In genomic region chr14:61940669-61941420, GRCh38 we compare ENCODE assay signal across 21 cellular contexts.
DNase-seq lines count a peak whose midpoint lies in the region; ATAC-seq, FAIRE-seq and TF ChIP-seq lines count a peak whose summit lies in the region.
"Had no signal": no experiment of that assay in that cellular context is flagged by ENCODE, and none has a peak within 500 bp of the region (broad histone marks: within the 10 kb centered on the region; RNA-seq: fewer than 3 reads in every experiment).

No MANE protein-coding gene starts in this region.

- no peak; the same call in 1 of the 2 replicates for ATAC-seq in IMR-90 (ENCODE audit: low read depth)
- ATAC-seq in HG02973 (IDR thresholded peaks at IDR 0.05; ENCODE audit: unreplicated experiment), result no peak
- ATAC-seq: body of pancreas, heart left ventricle, natural killer cell, Right ventricle myocardium inferior had no signal

- no peak overlapping the region; the same call in 1 of the 2 replicates for H3K4ac ChIP-seq in IMR-90 (ENCODE audit: low read depth, low read length)

- TF ChIP-seq POLR2A in IMR-90 (IDR thresholded peaks at IDR 0.05; ENCODE audit: low read depth, low read length), result no peak

- H3K36me3 ChIP-seq in IMR-90 (ENCODE audit: control insufficient read depth, insufficient read depth, low read length), result no peaks in the 10 kb centered on the region
- H3K36me3 ChIP-seq in adipocyte (ENCODE audit: control insufficient read depth, insufficient read depth, low read length, severe bottlenecking), result no peaks in the 10 kb centered on the region
- H3K36me3 ChIP-seq: colonic mucosa, heart left ventricle, prostate gland, tibial nerve had no signal

- peaks cover 4% of the 10 kb centered on the region for H3K4me1 ChIP-seq in IMR-90 (ENCODE audit: control insufficient read depth, insufficient read depth, low read length)
- no peaks in the 10 kb centered on the region for H3K4me1 ChIP-seq in adipocyte (ENCODE audit: control insufficient read depth, insufficient read depth, low read length)
- H3K4me1 ChIP-seq: body of pancreas, colonic mucosa, heart left ventricle, prostate gland, tibial nerve had no signal

- H2AK9ac ChIP-seq in IMR-90 (replicated peaks; ENCODE audit: low read depth, low read length, poor library complexity), result no peak overlapping the region

- H4K5ac ChIP-seq in IMR-90 (ENCODE audit: low read depth, low read length), result peak overlapping the region; percentile 70

- WGBS in IMR-90 (ENCODE audit: extremely low coverage in 2 of 2, insufficient read length in 1 of 2), 2 experiments, result 100% methylated on average over 1 of the region's 7 CpGs; no CpG with 5 or more reads in 1 of the 2 experiments

- no peak for TF ChIP-seq RAD21 in IMR-90 (IDR thresholded peaks at IDR 0.05; ENCODE audit: low read length)

- peak overlapping the region; percentile 20; the same call in 1 of the 2 replicates for H2AK5ac ChIP-seq in IMR-90 (ENCODE audit: low read depth, low read length)

- H3K23ac ChIP-seq in IMR-90 (ENCODE audit: low read depth, low read length), result no peak overlapping the region; the same call in 1 of the 2 replicates

- H2BK15ac ChIP-seq in IMR-90 (ENCODE audit: low read depth, low read length), result peak overlapping the region; percentile 42; the same call in 1 of the 3 replicates

- peak overlapping the region; percentile 40; the same call in 1 of the 2 replicates for H2BK20ac ChIP-seq in IMR-90 (ENCODE audit: low read depth, low read length)

- no peak for DNase-seq in IMR-90
- peak; percentile 30 for DNase-seq in adipocyte (ENCODE audit: low read depth)
- peak; percentile 97 for DNase-seq in islet precursor cell
- DNase-seq in renal cortical epithelial cell (ENCODE audit: low read depth), result peak; percentile 79
- no peak for DNase-seq in GM19239 (ENCODE audit: insufficient read length, low spot score)
- DNase-seq in middle frontal gyrus (ENCODE audit: extremely low spot score, low spot score), result no peak
- DNase-seq in Kasumi-1 (lab: John Stamatoyannopoulos, UW), result no peak
- DNase-seq: activated CD4-positive, alpha-beta T cell treated with anti-CD3 and anti-CD28 coated beads for 1 hour; body of pancreas; colonic mucosa; GOT3; heart left ventricle; natural killer cell; NCI-H2081 treated with DMSO at 0.1 percent for 48 hours; NCI-H524 treated with DMSO at 0.1 percent for 48 hours; stimulated activated CD4-positive, alpha-beta T cell treated with anti-CD3 and anti-CD28 coated beads, Interleukin-4, amount 100 ng/mL, for 24 hours had no signal

- H3K4me2 ChIP-seq in IMR-90 (ENCODE audit: low read depth, low read length), result peak overlapping the region; percentile 10; the same call in 1 of the 2 replicates

- no peaks in the 10 kb centered on the region for H3K9me3 ChIP-seq in IMR-90 (ENCODE audit: control insufficient read depth, insufficient read depth, low read length)
- H3K9me3 ChIP-seq in adipocyte (ENCODE audit: control insufficient read depth, low read length), result no peaks in the 10 kb centered on the region
- H3K9me3 ChIP-seq: colonic mucosa, prostate gland had no signal

- H3K4me3 ChIP-seq in IMR-90 (ENCODE audit: insufficient read depth, low read depth, low read length), result no peak overlapping the region
- no peak overlapping the region for H3K4me3 ChIP-seq in adipocyte (ENCODE audit: low read length)
- H3K4me3 ChIP-seq: body of pancreas, colonic mucosa, heart left ventricle, prostate gland, tibial nerve had no signal

- no peak overlapping the region for H3K56ac ChIP-seq in IMR-90 (ENCODE audit: extremely low read depth, insufficient read depth, low read length)

- dilution Hi-C loops in IMR-90 (cut with HindIII; ENCODE audit: low sequenced_read_pairs, unreplicated experiment), result no loop called here

- CTCF ChIA-PET in IMR-90 (lab: Yijun Ruan, JAX), result interaction anchor here (1.0 kb wide), 2 partner anchors 13 to 177 kb away, joined by 3 to 4 read pairs; no protein-coding TSS in a partner anchor

- no peaks in the 10 kb centered on the region for H4K20me1 ChIP-seq in IMR-90 (ENCODE audit: insufficient read depth, low read length)

- H3K27ac ChIP-seq in IMR-90 (ENCODE audit: insufficient read depth, low read length), result no peak overlapping the region
- H3K27ac ChIP-seq: body of pancreas, colonic mucosa, heart left ventricle, prostate gland, tibial nerve had no signal

- peak overlapping the region; percentile 24 for H3K14ac ChIP-seq in IMR-90 (replicated peaks; ENCODE audit: low read depth, low read length)

- intact Hi-C loops in IMR-90 (cut with micrococcal nuclease), result no loop called here

- peak overlapping the region; percentile 54 for H2BK120ac ChIP-seq in IMR-90 (ENCODE audit: low read depth, low read length)

- H3K27me3 ChIP-seq in IMR-90 (ENCODE audit: control insufficient read depth, insufficient read depth, low read length) (no peaks in the 10 kb centered on the region), adipocyte (replicated peaks; ENCODE audit: control insufficient read depth, insufficient read depth, low read length) (peaks cover 14% of the 10 kb centered on the region)
- H3K27me3 ChIP-seq: body of pancreas, colonic mucosa, tibial nerve had no signal

- H3K79me1 ChIP-seq in IMR-90 (ENCODE audit: low read depth in 1 of 2, low read length in 2 of 2), result peaks cover 0 to 4% of the 10 kb centered on the region in 2 experiments; a peak in 1 of 4 replicates

- H4K91ac ChIP-seq in IMR-90 (ENCODE audit: insufficient read depth, low read depth, low read length), result no peak overlapping the region

- peak overlapping the region; percentile 16 to 61; a peak in 2 of 4 replicates for H4K8ac ChIP-seq in IMR-90 (ENCODE audit: low read depth in 2 of 2, low read length in 2 of 2)

- no peak for FAIRE-seq in GM19239 (lab: Jason Lieb, UNC)
- FAIRE-seq: GM12892 had no signal

- peak overlapping the region; percentile 74 for H3K18ac ChIP-seq in IMR-90 (ENCODE audit: low read depth, low read length)

- TF ChIP-seq CTCF in IMR-90 (conservative IDR thresholded peaks at IDR 0.05; ENCODE audit: low read depth, low read length), result no peak

- BruUV-seq in IMR-90 (replicated peaks; lab: Mats Ljungman, UMichigan), result no TSS peak

- no peak overlapping the region for H3K9ac ChIP-seq in IMR-90 (ENCODE audit: low read depth, low read length)
- no peak overlapping the region for H3K9ac ChIP-seq in adipocyte (ENCODE audit: low read length)

- no peak overlapping the region for H2BK5ac ChIP-seq in IMR-90 (ENCODE audit: low read depth, low read length, poor library complexity, severe bottlenecking)

- no peaks in the 10 kb centered on the region for H3K9me1 ChIP-seq in IMR-90 (ENCODE audit: insufficient read depth, low read length)

- in situ Hi-C loops in IMR-90 (cut with MboI; ENCODE audit: low sequenced_read_pairs), result no loop called here

- H2AFZ ChIP-seq in IMR-90 (replicated peaks; ENCODE audit: low read length, poor library complexity), result peak overlapping the region; percentile 6

- POLR2A ChIA-PET in IMR-90 (lab: Charles Lee; ENCODE audit: unreplicated experiment), result no interaction called here

TF ChIP-seq in IMR-90, 13 proteins besides CTCF, POLR2A, EP300 and RAD21:
- no peak for TF ChIP-seq BHLHE40 (IDR thresholded peaks at IDR 0.05; ENCODE audit: low read depth, low read length)
- no peak for TF ChIP-seq NFE2L2 (IDR thresholded peaks at IDR 0.05; ENCODE audit: low read depth, low read length)
- TF ChIP-seq CHD1 (IDR thresholded peaks at IDR 0.05; ENCODE audit: low read depth, low read length), result no peak
- TF ChIP-seq ELK1 (IDR thresholded peaks at IDR 0.05; ENCODE audit: borderline replicate concordance, low read depth, low read length), result no peak
- TF ChIP-seq USF2 (IDR thresholded peaks at IDR 0.05; ENCODE audit: low read depth, low read length), result no peak
- TF ChIP-seq SMC3 (IDR thresholded peaks at IDR 0.05; ENCODE audit: low read depth, low read length), result no peak
- no peak for TF ChIP-seq RFX5 (IDR thresholded peaks at IDR 0.05; ENCODE audit: low read depth, low read length)
- no peak for TF ChIP-seq MAFK (IDR thresholded peaks at IDR 0.05; ENCODE audit: low read depth, low read length)
- no peak for TF ChIP-seq CEBPB (IDR thresholded peaks at IDR 0.05; ENCODE audit: low read depth, low read length)
- TF ChIP-seq RCOR1 (IDR thresholded peaks at IDR 0.05; ENCODE audit: insufficient replicate concordance, low read length), result no peak
- no peak for TF ChIP-seq MAZ (IDR thresholded peaks at IDR 0.05; ENCODE audit: borderline replicate concordance, low read depth, low read length)
- no peak for TF ChIP-seq FOS (IDR thresholded peaks at IDR 0.05; ENCODE audit: low read depth, low read length)
- no peak for TF ChIP-seq MXI1 (IDR thresholded peaks at IDR 0.05; ENCODE audit: borderline replicate concordance, low read depth, low read length)
TF ChIP-seq in IMR-90: peak in this region for 0.

Comparison
In these comparisons a context has a peak if more than half of its experiments do, and no peak if none do; other contexts are left out.
1. DNase-seq: peak in adipocyte (single experiment), islet precursor cell (single experiment) and renal cortical epithelial cell (single experiment); none in IMR-90 (single experiment), GM19239 (single experiment), middle frontal gyrus (single experiment) and Kasumi-1 (0 of 2).